Comparison of ENCODE assay signal across 27 cellular contexts in the genomic region with DNA sequence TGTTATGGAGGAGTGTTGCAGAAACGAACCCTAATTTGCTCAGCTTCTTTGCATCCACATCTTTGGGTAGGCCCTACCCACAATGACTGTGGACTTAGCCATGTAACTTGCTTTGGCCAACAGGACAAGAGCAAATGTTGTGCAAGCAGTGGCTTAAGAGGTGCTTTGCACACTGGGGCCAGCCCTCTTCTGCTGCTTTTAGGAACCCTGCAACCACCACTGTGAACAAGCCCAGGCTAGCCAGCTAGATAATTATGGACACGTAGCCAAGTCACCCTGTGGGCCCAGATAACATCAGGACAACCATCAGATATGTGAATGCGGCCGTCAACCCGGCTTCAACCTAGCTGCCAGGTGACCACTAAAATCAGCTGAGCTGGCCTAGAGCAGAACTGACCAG. TPM values are rescaled to one million over a fixed set of nuclear protein-coding genes. Genes with fewer than 3 reads are reported as not detected.
A peak's percentile ranks its signal among the peaks of the same experiment; 100 is the strongest.
DNase-seq lines count a peak whose midpoint lies in the region; TF ChIP-seq lines count a peak whose summit lies in the region.
"Had no signal": no experiment of that assay in that cellular context is flagged by ENCODE, and none has a peak within 500 bp of the region (broad histone marks: within the 10 kb centered on the region; RNA-seq: fewer than 3 reads in every experiment).

No MANE protein-coding gene starts in this region.

- TF ChIP-seq CTCF in type B pancreatic cell (conservative IDR thresholded peaks at IDR 0.05): no peak

- H3K9me3 Mint-ChIP-seq in type B pancreatic cell: no peaks in the 10 kb centered on the region
- H3K9me3 Mint-ChIP-seq: activated B cell treated with CpG ODN at 0.5 μM for 24 hours; brain; CD8-positive, alpha-beta memory T cell; IgD-negative memory B cell; stimulated activated naive B cell treated with anti-CD40 and anti-IgM and Interleukin-4, amounts not matched to agents 10 μg/mL and 1 μg/mL and 100 μg/mL, for 72 hours had no signal

- in situ Hi-C loops in T47D (cut with HindIII; ENCODE audit: low pct_unique_long_range_greater_than_20kb, low sequenced_read_pairs): no loop called here

- no peaks in the 10 kb centered on the region for H3K27me3 Mint-ChIP-seq in type B pancreatic cell
- H3K27me3 Mint-ChIP-seq: activated B cell treated with CpG ODN at 0.5 μM for 24 hours; CD8-positive, alpha-beta memory T cell; IgD-negative memory B cell; stimulated activated naive B cell treated with anti-CD40 and anti-IgM and Interleukin-4, amounts not matched to agents 10 μg/mL and 1 μg/mL and 100 μg/mL, for 72 hours had no signal

- peaks cover 15% of the 10 kb centered on the region for H3K36me3 Mint-ChIP-seq in type B pancreatic cell

- DNase-seq in NCI-H2196 (lab: John Stamatoyannopoulos, UW; ENCODE audit: unreplicated experiment) (peak; percentile 5), NCI-H2196 treated with DMSO at 0.1 percent for 48 hours (lab: John Stamatoyannopoulos, UW; ENCODE audit: unreplicated experiment) (no peak), T47D (ENCODE audit: low read depth in 1 of 2, low spot score in 1 of 2) (peak; percentile 25 to 69), iris pigment epithelial cell (ENCODE audit: low read depth) (peak; percentile 31), type B pancreatic cell (ENCODE audit: extremely low spot score, unreplicated experiment) (no peak), NCI-H2081 (lab: John Stamatoyannopoulos, UW) (no peak), Kasumi-1 (lab: John Stamatoyannopoulos, UW) (no peak), OCI-M1 (lab: John Stamatoyannopoulos, UW) (no peak)
- DNase-seq: 8988T; activated B cell treated with CpG ODN at 0.5 μM for 24 hours; activated CD4-positive, alpha-beta T cell treated with anti-CD3 and anti-CD28 coated beads, Interleukin-2, amount 50 U/mL, for 48 hours; activated effector memory CD4-positive, alpha-beta T cell treated with anti-CD3 and anti-CD28 coated beads, Interleukin-2, amount 50 U/mL, for 16 hours; activated T-cell treated with anti-CD3 and anti-CD28 coated beads for 4 hours; CD8-positive, alpha-beta memory T cell; DMS153; H7; heart left ventricle; left ventricle myocardium inferior; MG63; NCI-H1694; NCI-H774; small intestine; stimulated activated CD4-positive, alpha-beta T cell treated with anti-CD3 and anti-CD28 coated beads, Interleukin-2, amount 100 ng/mL, for 48 hours; stimulated activated naive B cell treated with anti-CD40 and anti-IgM and Interleukin-4, amounts not matched to agents 10 μg/mL and 1 μg/mL and 100 μg/mL, for 72 hours; testis had no signal

- peaks cover 5% of the 10 kb centered on the region for H3K4me1 Mint-ChIP-seq in type B pancreatic cell (ENCODE audit: unreplicated experiment)
- H3K4me1 Mint-ChIP-seq: activated B cell treated with CpG ODN at 0.5 μM for 24 hours; brain; CD8-positive, alpha-beta memory T cell had no signal

- H3K27ac Mint-ChIP-seq in type B pancreatic cell: peak overlapping the region; percentile 34
- H3K27ac Mint-ChIP-seq: activated B cell treated with CpG ODN at 0.5 μM for 24 hours; IgD-negative memory B cell; stimulated activated naive B cell treated with anti-CD40 and anti-IgM and Interleukin-4, amounts not matched to agents 10 μg/mL and 1 μg/mL and 100 μg/mL, for 72 hours had no signal

- no peak overlapping the region for H3K4me3 Mint-ChIP-seq in type B pancreatic cell
- H3K4me3 Mint-ChIP-seq: activated B cell treated with CpG ODN at 0.5 μM for 24 hours; brain; CD8-positive, alpha-beta memory T cell; IgD-negative memory B cell; stimulated activated naive B cell treated with anti-CD40 and anti-IgM and Interleukin-4, amounts not matched to agents 10 μg/mL and 1 μg/mL and 100 μg/mL, for 72 hours had no signal

RNA-seq across cellular contexts. Expression of a gene that starts 17.1 kb away (rescaled TPM):
- 15.3 and 18.6 TPM in 2 replicates for total RNA-seq in type B pancreatic cell (ENCODE audit: low replicate concordance)

RNA-seq across cellular contexts. Expression of a gene that starts 17.4 kb away (rescaled TPM):
- 234 and 244 TPM in 2 replicates for total RNA-seq in type B pancreatic cell (ENCODE audit: low replicate concordance)

RNA-seq across cellular contexts. Expression of a gene that starts 45.9 kb away (rescaled TPM):
- total RNA-seq in type B pancreatic cell (ENCODE audit: low replicate concordance): 138 and 149 TPM in 2 replicates

RNA-seq across cellular contexts. Expression of a gene that starts 58.9 kb away (rescaled TPM):
- 0.12 TPM in 1 of 2 replicates, not detected in the other for total RNA-seq in type B pancreatic cell (ENCODE audit: low replicate concordance)
- total RNA-seq: CD8-positive, alpha-beta memory T cell; left ventricle myocardium inferior had no signal

Comparison
In these comparisons a context has a peak if more than half of its experiments do, and no peak if none do; other contexts are left out.
1. DNase-seq: peak in NCI-H2196 (single experiment), T47D (2 of 2) and iris pigment epithelial cell (single experiment); none in NCI-H2196 treated with DMSO at 0.1 percent for 48 hours (single experiment), type B pancreatic cell (single experiment), NCI-H2081 (0 of 2), Kasumi-1 (0 of 2) and OCI-M1 (single experiment).